Comparison of ENCODE assay signal across 1 cellular context in the genomic region with DNA sequence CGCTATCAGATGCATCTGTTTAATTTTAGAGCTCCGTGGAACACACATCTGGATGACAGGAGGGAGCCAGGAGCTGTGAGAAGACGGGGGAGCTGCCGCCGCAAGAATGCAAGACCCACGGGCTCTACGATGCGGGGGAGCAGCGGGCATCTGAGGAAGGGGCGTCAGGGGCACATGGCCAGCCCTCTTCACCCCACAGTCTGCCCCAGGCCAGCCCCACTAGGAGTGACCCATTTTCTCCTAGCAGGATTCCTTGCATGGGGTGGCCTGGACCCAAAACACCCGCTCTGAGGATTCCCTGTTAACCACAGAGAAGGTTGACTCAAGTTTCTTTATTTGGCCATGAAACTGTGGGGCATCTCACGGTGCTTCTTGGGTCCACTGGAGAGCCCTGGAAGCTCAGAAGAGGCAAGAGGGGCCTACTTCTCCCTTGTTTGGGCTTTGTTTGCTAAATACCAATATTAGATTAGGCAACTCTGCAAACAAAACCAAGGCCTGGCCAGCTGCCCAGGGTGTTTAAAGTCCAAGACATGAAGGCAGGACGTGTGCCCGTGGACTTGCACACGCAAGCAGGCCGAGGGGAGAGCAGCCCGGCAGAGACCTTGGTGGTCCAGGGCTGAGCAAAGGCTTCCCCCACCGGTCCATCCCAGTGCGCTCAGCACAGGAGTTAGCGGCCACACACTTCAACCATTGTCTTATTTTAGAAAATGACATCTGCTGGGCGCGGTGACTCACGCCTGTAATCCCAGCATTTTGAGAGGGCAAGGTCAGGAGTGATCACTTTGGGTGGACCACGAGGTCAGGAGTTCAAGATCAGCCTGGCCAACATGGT.
TF ChIP-seq lines count a peak whose summit lies in the region.

No MANE protein-coding gene starts in this region.

TF ChIP-seq in HepG2, 621 proteins besides CTCF, POLR2A, EP300 and RAD21 (continued from another document and continues in another):
- TF ChIP-seq MXD4 (CRISPR knock-in tag; IDR thresholded peaks at IDR 0.05): peak; percentile 22
- no peak for TF ChIP-seq NR1H2 (CRISPR knock-in tag; IDR thresholded peaks at IDR 0.05; ENCODE audit: borderline replicate concordance, low read depth)
- TF ChIP-seq ZSCAN22 (CRISPR knock-in tag; IDR thresholded peaks at IDR 0.05): no peak
- TF ChIP-seq NFYB (CRISPR knock-in tag; IDR thresholded peaks at IDR 0.05): 0 out of 2 replicates have a peak, but pooled peaks have one; percentile 22
- 0 out of 2 replicates have a peak, but pooled peaks have one; percentile 72 for TF ChIP-seq ZNF451 (CRISPR knock-in tag; IDR thresholded peaks at IDR 0.05)
- peak; percentile 97 for TF ChIP-seq HNF4G (IDR thresholded peaks at IDR 0.05; ENCODE audit: borderline replicate concordance, low read depth, low read length)
- TF ChIP-seq HNF4G (CRISPR knock-in tag; IDR thresholded peaks at IDR 0.05; ENCODE audit: borderline replicate concordance, low read depth): peak; percentile 96
- no peak for TF ChIP-seq ZNF773 (CRISPR knock-in tag; IDR thresholded peaks at IDR 0.05; ENCODE audit: borderline replicate concordance)
- TF ChIP-seq ARHGAP35 (CRISPR knock-in tag; IDR thresholded peaks at IDR 0.05; ENCODE audit: borderline replicate concordance): no peak
- TF ChIP-seq ZZZ3 (CRISPR knock-in tag; IDR thresholded peaks at IDR 0.05; ENCODE audit: borderline replicate concordance): no peak
- no peak for TF ChIP-seq ATM (IDR thresholded peaks at IDR 0.05; ENCODE audit: borderline replicate concordance)
- TF ChIP-seq, protein P1, sequence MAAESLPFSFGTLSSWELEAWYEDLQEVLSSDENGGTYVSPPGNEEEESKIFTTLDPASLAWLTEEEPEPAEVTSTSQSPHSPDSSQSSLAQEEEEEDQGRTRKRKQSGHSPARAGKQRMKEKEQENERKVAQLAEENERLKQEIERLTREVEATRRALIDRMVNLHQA (CRISPR knock-in tag; IDR thresholded peaks at IDR 0.05): no peak
- TF ChIP-seq, protein P2, sequence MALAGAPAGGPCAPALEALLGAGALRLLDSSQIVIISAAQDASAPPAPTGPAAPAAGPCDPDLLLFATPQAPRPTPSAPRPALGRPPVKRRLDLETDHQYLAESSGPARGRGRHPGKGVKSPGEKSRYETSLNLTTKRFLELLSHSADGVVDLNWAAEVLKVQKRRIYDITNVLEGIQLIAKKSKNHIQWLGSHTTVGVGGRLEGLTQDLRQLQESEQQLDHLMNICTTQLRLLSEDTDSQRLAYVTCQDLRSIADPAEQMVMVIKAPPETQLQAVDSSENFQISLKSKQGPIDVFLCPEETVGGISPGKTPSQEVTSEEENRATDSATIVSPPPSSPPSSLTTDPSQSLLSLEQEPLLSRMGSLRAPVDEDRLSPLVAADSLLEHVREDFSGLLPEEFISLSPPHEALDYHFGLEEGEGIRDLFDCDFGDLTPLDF (CRISPR knock-in tag; IDR thresholded peaks at IDR 0.05): peak; percentile 36; the same call in 1 of the 2 replicates
- TF ChIP-seq, protein P3, sequence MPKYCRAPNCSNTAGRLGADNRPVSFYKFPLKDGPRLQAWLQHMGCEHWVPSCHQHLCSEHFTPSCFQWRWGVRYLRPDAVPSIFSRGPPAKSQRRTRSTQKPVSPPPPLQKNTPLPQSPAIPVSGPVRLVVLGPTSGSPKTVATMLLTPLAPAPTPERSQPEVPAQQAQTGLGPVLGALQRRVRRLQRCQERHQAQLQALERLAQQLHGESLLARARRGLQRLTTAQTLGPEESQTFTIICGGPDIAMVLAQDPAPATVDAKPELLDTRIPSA (CRISPR knock-in tag; IDR thresholded peaks at IDR 0.05; ENCODE audit: borderline replicate concordance): no peak
- TF ChIP-seq, protein P4, sequence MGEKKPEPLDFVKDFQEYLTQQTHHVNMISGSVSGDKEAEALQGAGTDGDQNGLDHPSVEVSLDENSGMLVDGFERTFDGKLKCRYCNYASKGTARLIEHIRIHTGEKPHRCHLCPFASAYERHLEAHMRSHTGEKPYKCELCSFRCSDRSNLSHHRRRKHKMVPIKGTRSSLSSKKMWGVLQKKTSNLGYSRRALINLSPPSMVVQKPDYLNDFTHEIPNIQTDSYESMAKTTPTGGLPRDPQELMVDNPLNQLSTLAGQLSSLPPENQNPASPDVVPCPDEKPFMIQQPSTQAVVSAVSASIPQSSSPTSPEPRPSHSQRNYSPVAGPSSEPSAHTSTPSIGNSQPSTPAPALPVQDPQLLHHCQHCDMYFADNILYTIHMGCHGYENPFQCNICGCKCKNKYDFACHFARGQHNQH (CRISPR knock-in tag; IDR thresholded peaks at IDR 0.05): peak; percentile 92
- TF ChIP-seq, protein P5, sequence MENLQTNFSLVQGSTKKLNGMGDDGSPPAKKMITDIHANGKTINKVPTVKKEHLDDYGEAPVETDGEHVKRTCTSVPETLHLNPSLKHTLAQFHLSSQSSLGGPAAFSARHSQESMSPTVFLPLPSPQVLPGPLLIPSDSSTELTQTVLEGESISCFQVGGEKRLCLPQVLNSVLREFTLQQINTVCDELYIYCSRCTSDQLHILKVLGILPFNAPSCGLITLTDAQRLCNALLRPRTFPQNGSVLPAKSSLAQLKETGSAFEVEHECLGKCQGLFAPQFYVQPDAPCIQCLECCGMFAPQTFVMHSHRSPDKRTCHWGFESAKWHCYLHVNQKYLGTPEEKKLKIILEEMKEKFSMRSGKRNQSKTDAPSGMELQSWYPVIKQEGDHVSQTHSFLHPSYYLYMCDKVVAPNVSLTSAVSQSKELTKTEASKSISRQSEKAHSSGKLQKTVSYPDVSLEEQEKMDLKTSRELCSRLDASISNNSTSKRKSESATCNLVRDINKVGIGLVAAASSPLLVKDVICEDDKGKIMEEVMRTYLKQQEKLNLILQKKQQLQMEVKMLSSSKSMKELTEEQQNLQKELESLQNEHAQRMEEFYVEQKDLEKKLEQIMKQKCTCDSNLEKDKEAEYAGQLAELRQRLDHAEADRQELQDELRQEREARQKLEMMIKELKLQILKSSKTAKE (CRISPR knock-in tag; IDR thresholded peaks at IDR 0.05; ENCODE audit: borderline replicate concordance): peak; percentile 95
- no peak for TF ChIP-seq ZNF589 (CRISPR knock-in tag; conservative IDR thresholded peaks at IDR 0.05)
- no peak for TF ChIP-seq ZNF672 (CRISPR knock-in tag; IDR thresholded peaks at IDR 0.05)
- no peak for TF ChIP-seq ZNF10 (CRISPR knock-in tag; IDR thresholded peaks at IDR 0.05; ENCODE audit: borderline replicate concordance, low read depth)
- TF ChIP-seq SKI (IDR thresholded peaks at IDR 0.05; ENCODE audit: partially characterized antibody): peak; percentile 98
- TF ChIP-seq, protein P6, sequence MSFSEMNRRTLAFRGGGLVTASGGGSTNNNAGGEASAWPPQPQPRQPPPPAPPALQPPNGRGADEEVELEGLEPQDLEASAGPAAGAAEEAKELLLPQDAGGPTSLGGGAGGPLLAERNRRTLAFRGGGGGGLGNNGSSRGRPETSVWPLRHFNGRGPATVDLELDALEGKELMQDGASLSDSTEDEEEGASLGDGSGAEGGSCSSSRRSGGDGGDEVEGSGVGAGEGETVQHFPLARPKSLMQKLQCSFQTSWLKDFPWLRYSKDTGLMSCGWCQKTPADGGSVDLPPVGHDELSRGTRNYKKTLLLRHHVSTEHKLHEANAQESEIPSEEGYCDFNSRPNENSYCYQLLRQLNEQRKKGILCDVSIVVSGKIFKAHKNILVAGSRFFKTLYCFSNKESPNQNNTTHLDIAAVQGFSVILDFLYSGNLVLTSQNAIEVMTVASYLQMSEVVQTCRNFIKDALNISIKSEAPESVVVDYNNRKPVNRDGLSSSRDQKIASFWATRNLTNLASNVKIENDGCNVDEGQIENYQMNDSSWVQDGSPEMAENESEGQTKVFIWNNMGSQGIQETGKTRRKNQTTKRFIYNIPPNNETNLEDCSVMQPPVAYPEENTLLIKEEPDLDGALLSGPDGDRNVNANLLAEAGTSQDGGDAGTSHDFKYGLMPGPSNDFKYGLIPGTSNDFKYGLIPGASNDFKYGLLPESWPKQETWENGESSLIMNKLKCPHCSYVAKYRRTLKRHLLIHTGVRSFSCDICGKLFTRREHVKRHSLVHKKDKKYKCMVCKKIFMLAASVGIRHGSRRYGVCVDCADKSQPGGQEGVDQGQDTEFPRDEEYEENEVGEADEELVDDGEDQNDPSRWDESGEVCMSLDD (CRISPR knock-in tag; IDR thresholded peaks at IDR 0.05; ENCODE audit: borderline replicate concordance): peak; percentile 78; the same call in 1 of the 2 replicates
- TF ChIP-seq, protein P7, sequence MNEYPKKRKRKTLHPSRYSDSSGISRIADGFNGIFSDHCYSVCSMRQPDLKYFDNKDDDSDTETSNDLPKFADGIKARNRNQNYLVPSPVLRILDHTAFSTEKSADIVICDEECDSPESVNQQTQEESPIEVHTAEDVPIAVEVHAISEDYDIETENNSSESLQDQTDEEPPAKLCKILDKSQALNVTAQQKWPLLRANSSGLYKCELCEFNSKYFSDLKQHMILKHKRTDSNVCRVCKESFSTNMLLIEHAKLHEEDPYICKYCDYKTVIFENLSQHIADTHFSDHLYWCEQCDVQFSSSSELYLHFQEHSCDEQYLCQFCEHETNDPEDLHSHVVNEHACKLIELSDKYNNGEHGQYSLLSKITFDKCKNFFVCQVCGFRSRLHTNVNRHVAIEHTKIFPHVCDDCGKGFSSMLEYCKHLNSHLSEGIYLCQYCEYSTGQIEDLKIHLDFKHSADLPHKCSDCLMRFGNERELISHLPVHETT (CRISPR knock-in tag; conservative IDR thresholded peaks at IDR 0.05): no peak; the same call in 1 of the 2 replicates
- no peak for TF ChIP-seq ZNF282 (IDR thresholded peaks at IDR 0.05; ENCODE audit: partially characterized antibody)
- TF ChIP-seq, protein P8, sequence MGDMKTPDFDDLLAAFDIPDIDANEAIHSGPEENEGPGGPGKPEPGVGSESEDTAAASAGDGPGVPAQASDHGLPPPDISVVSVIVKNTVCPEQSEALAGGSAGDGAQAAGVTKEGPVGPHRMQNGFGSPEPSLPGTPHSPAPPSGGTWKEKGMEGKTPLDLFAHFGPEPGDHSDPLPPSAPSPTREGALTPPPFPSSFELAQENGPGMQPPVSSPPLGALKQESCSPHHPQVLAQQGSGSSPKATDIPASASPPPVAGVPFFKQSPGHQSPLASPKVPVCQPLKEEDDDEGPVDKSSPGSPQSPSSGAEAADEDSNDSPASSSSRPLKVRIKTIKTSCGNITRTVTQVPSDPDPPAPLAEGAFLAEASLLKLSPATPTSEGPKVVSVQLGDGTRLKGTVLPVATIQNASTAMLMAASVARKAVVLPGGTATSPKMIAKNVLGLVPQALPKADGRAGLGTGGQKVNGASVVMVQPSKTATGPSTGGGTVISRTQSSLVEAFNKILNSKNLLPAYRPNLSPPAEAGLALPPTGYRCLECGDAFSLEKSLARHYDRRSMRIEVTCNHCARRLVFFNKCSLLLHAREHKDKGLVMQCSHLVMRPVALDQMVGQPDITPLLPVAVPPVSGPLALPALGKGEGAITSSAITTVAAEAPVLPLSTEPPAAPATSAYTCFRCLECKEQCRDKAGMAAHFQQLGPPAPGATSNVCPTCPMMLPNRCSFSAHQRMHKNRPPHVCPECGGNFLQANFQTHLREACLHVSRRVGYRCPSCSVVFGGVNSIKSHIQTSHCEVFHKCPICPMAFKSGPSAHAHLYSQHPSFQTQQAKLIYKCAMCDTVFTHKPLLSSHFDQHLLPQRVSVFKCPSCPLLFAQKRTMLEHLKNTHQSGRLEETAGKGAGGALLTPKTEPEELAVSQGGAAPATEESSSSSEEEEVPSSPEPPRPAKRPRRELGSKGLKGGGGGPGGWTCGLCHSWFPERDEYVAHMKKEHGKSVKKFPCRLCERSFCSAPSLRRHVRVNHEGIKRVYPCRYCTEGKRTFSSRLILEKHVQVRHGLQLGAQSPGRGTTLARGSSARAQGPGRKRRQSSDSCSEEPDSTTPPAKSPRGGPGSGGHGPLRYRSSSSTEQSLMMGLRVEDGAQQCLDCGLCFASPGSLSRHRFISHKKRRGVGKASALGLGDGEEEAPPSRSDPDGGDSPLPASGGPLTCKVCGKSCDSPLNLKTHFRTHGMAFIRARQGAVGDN (CRISPR knock-in tag; IDR thresholded peaks at IDR 0.05): peak; percentile 90
- peak; percentile 91; the same call in 1 of the 2 replicates for TF ChIP-seq ZNF614 (CRISPR knock-in tag; IDR thresholded peaks at IDR 0.05; ENCODE audit: borderline replicate concordance)
- TF ChIP-seq ZSCAN29 (CRISPR knock-in tag; conservative IDR thresholded peaks at IDR 0.05): no peak; the same call in 1 of the 2 replicates
- TF ChIP-seq, protein P9, sequence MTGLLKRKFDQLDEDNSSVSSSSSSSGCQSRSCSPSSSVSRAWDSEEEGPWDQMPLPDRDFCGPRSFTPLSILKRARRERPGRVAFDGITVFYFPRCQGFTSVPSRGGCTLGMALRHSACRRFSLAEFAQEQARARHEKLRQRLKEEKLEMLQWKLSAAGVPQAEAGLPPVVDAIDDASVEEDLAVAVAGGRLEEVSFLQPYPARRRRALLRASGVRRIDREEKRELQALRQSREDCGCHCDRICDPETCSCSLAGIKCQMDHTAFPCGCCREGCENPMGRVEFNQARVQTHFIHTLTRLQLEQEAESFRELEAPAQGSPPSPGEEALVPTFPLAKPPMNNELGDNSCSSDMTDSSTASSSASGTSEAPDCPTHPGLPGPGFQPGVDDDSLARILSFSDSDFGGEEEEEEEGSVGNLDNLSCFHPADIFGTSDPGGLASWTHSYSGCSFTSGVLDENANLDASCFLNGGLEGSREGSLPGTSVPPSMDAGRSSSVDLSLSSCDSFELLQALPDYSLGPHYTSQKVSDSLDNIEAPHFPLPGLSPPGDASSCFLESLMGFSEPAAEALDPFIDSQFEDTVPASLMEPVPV (CRISPR knock-in tag; IDR thresholded peaks at IDR 0.05): no peak
- no peak for TF ChIP-seq RBM39 (IDR thresholded peaks at IDR 0.05; ENCODE audit: low read depth, low read length, poor library complexity, severe bottlenecking)
- TF ChIP-seq ZNF343 (CRISPR knock-in tag; IDR thresholded peaks at IDR 0.05): 0 out of 2 replicates have a peak, but pooled peaks have one; percentile 13
- TF ChIP-seq ZNF550 (CRISPR knock-in tag; IDR thresholded peaks at IDR 0.05; ENCODE audit: borderline replicate concordance): no peak
- TF ChIP-seq SNRNP70 (IDR thresholded peaks at IDR 0.05; ENCODE audit: low read depth, low read length): no peak
- TF ChIP-seq ZNF337 (CRISPR knock-in tag; IDR thresholded peaks at IDR 0.05; ENCODE audit: borderline replicate concordance, low read depth): peak; percentile 66; the same call in 1 of the 2 replicates
